Comparison of ENCODE assay signal across 7 cellular contexts in genomic region chr12:117298191-117298590, GRCh38.
"Had no signal": no experiment of that assay in that cellular context is flagged by ENCODE, and none has a peak within 500 bp of the region (broad histone marks: within the 10 kb centered on the region; RNA-seq: fewer than 3 reads in every experiment).

No MANE protein-coding gene starts in this region.

- H3K9me3 ChIP-seq: HAP-1 had no signal

- ATAC-seq: HCT116 had no signal

- H3K4me1 ChIP-seq: HAP-1 had no signal

- H3K36me3 ChIP-seq: HAP-1 had no signal

- DNase-seq: GM23248, GOT3, H7, HFFc6, IMR-90 had no signal

- H3K4me3 Mint-ChIP-seq: HFFc6 had no signal

- H3K27ac ChIP-seq: GM23248 had no signal

- H3K4me3 ChIP-seq: GM23248, HAP-1 had no signal

- H3K27ac Mint-ChIP-seq: HFFc6 had no signal
